Comparison of ENCODE assay signal across 20 cellular contexts in the genomic region with DNA sequence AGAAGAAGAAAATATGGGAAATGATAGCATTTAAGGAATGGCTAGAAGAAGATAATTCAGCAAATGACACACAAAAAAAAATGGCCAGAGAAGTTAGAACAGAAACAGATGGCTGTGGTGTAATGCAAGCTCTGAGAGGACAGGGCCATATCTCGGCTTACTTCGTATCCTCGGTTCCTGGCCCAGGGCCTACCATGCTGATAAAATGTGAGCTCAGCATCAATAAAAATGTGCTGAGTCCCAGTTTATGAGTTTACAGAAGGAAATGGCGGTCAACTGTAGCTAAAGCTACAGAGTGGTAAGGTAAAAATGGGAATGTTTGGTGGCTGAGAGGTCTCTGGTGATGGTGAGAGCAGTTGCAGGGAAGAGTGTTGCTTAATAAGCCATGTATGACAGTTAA. TPM values are rescaled to one million over a fixed set of nuclear protein-coding genes. Genes with fewer than 3 reads are reported as not detected.
DNase-seq lines count a peak whose midpoint lies in the region; ATAC-seq and TF ChIP-seq lines count a peak whose summit lies in the region.
"Had no signal": no experiment of that assay in that cellular context is flagged by ENCODE, and none has a peak within 500 bp of the region (broad histone marks: within the 10 kb centered on the region; RNA-seq: fewer than 3 reads in every experiment).

No MANE protein-coding gene starts in this region.

- POLR2A ChIA-PET in naive thymus-derived CD8-positive, alpha-beta T cell (lab: Charles Lee): interaction anchor here (0.6 to 0.8 kb wide), 2 partner anchors 9 to 369 kb away, joined by 3 read pairs; no protein-coding TSS in a partner anchor

- no peaks in the 10 kb centered on the region for H3K9me3 ChIP-seq in effector memory CD4-positive, alpha-beta T cell (ENCODE audit: control insufficient read depth, low read length)

- H3K36me3 Mint-ChIP-seq in brain: peaks cover 66% of the 10 kb centered on the region
- peaks cover 12 to 74% (median 27%) of the 10 kb centered on the region in 3 donors for H3K36me3 Mint-ChIP-seq in naive thymus-derived CD8-positive, alpha-beta T cell

- peaks cover 55% of the 10 kb centered on the region for H3K36me3 ChIP-seq in effector memory CD4-positive, alpha-beta T cell (ENCODE audit: control insufficient read depth, insufficient read depth, low read length)

- H3K27me3 Mint-ChIP-seq in brain: no peaks in the 10 kb centered on the region
- no peaks in the 10 kb centered on the region for H3K27me3 Mint-ChIP-seq in naive thymus-derived CD8-positive, alpha-beta T cell
- H3K27me3 Mint-ChIP-seq: activated CD4-positive, alpha-beta T cell treated with anti-CD3 and anti-CD28 coated beads, Interleukin-2, amount 10 ng/mL, durations not matched to agents 24 days and 14 days had no signal

- intact Hi-C loops in left ventricle myocardium superior (cut with micrococcal nuclease): loop anchor here (10.0 kb wide), 2 partner anchors 255 to 515 kb away; no protein-coding TSS in a partner anchor
- intact Hi-C loops in Right ventricle myocardium superior (cut with DNase I): no loop called here

- no peak for TF ChIP-seq CTCF in brain (conservative IDR thresholded peaks at IDR 0.05)

- H3K4me1 ChIP-seq in effector memory CD4-positive, alpha-beta T cell (ENCODE audit: control insufficient read depth, insufficient read depth, low read length, poor library complexity, severe bottlenecking): no peaks in the 10 kb centered on the region

- no peaks in the 10 kb centered on the region for H3K27me3 ChIP-seq in effector memory CD4-positive, alpha-beta T cell (replicated peaks; ENCODE audit: control insufficient read depth, insufficient read depth, low read length, poor library complexity, severe bottlenecking)

- no peak overlapping the region for H3K4me3 ChIP-seq in effector memory CD4-positive, alpha-beta T cell (ENCODE audit: insufficient read depth, low read depth, low read length, poor library complexity, severe bottlenecking)

- no peak overlapping the region for H3K27ac ChIP-seq in effector memory CD4-positive, alpha-beta T cell (ENCODE audit: insufficient read depth, low read length, poor library complexity, severe bottlenecking)

- ATAC-seq in left ventricle myocardium superior: peak; percentile 41
- ATAC-seq in Right ventricle myocardium superior (ENCODE audit: poor library complexity): no peak
- no peak for ATAC-seq in naive thymus-derived CD8-positive, alpha-beta T cell
- no peak for ATAC-seq in HG03378 (IDR thresholded peaks at IDR 0.05; ENCODE audit: unreplicated experiment)
- ATAC-seq: stimulated activated naive CD8-positive, alpha-beta T cell treated with anti-CD3 and anti-CD28 coated beads, Interleukin-15, Interleukin-2, amounts not matched to agents 100 U/mL and 50 U/mL, for 24 hours had no signal

- H3K9me3 Mint-ChIP-seq in brain: peaks cover 3 to 15% (median 10%) of the 10 kb centered on the region in 5 experiments
- H3K9me3 Mint-ChIP-seq in naive thymus-derived CD8-positive, alpha-beta T cell: peaks cover 0 to 12% (median 3%) of the 10 kb centered on the region in 9 donors
- H3K9me3 Mint-ChIP-seq: T-helper 2 cell treated with Interferon-gamma antibody and Interleukin-4, amounts not matched to agents 5 μg/mL and 100 μg/mL, for 36 hours had no signal

- peaks cover 19% of the 10 kb centered on the region for H3K4me1 Mint-ChIP-seq in brain
- peaks cover 0 to 11% (median 0%) of the 10 kb centered on the region in 4 donors for H3K4me1 Mint-ChIP-seq in naive thymus-derived CD8-positive, alpha-beta T cell
- H3K4me1 Mint-ChIP-seq: activated CD4-positive, alpha-beta T cell treated with anti-CD3 and anti-CD28 coated beads, Interleukin-2, amount 10 ng/mL, durations not matched to agents 24 days and 14 days had no signal

- DNase-seq in left ventricle myocardium superior: no peak
- DNase-seq in Right ventricle myocardium superior: no peak
- no peak for DNase-seq in naive thymus-derived CD8-positive, alpha-beta T cell
- DNase-seq in effector memory CD4-positive, alpha-beta T cell: no peak
- DNase-seq in NCI-H1105 (lab: John Stamatoyannopoulos, UW): no peak
- DNase-seq in effector CD8-positive, alpha-beta T cell (lab: John Stamatoyannopoulos, UW): no peak
- DNase-seq: activated CD4-positive, alpha-beta T cell treated with anti-CD3 and anti-CD28 coated beads, Interleukin-2, amount 10 ng/mL, durations not matched to agents 24 days and 14 days; cortex of kidney; DMS153; kidney glomerular epithelial cell; NCI-H1092; NCI-H1930; NCI-H2227 treated with DMSO at 0.1 percent for 48 hours; NCI-H748 treated with DMSO at 0.1 percent for 48 hours; occipital lobe; stimulated activated CD4-positive, alpha-beta T cell treated with anti-CD3 and anti-CD28 coated beads, Interleukin-4, amount 100 ng/mL, for 4 hours; stimulated activated naive CD8-positive, alpha-beta T cell treated with anti-CD3 and anti-CD28 coated beads, Interleukin-15, Interleukin-2, amounts not matched to agents 100 U/mL and 50 U/mL, for 24 hours had no signal

- no peak overlapping the region for H3K4me3 Mint-ChIP-seq in brain
- H3K4me3 Mint-ChIP-seq in naive thymus-derived CD8-positive, alpha-beta T cell: no peak overlapping the region
- H3K4me3 Mint-ChIP-seq: activated CD4-positive, alpha-beta T cell treated with anti-CD3 and anti-CD28 coated beads, Interleukin-2, amount 10 ng/mL, durations not matched to agents 24 days and 14 days; T-helper 2 cell treated with Interferon-gamma antibody and Interleukin-4, amounts not matched to agents 5 μg/mL and 100 μg/mL, for 36 hours had no signal

- peak overlapping the region in 3 of 5 experiments; percentile 40 to 96 (median 75) for H3K27ac Mint-ChIP-seq in brain
- peak overlapping the region in 7 of 10 donors; percentile 1 to 82 (median 59) for H3K27ac Mint-ChIP-seq in naive thymus-derived CD8-positive, alpha-beta T cell
- H3K27ac Mint-ChIP-seq: T-helper 2 cell treated with Interferon-gamma antibody and Interleukin-4, amounts not matched to agents 5 μg/mL and 100 μg/mL, for 36 hours had no signal

RNA-seq across cellular contexts. Expression of a gene that starts 40.8 kb away (rescaled TPM):
- total RNA-seq in left ventricle myocardium superior (81.4 TPM), Right ventricle myocardium superior (68.9 TPM)
- polyA plus RNA-seq in brain (ENCODE audit: insufficient read depth, low read depth, low replicate concordance): 44.3 TPM
- 100 to 1,000 TPM; 135 to 136 TPM for total RNA-seq in naive thymus-derived CD8-positive, alpha-beta T cell
- 10 to 100 TPM; 49.6 to 55.6 (median 50.3) TPM for polyA plus RNA-seq in naive thymus-derived CD8-positive, alpha-beta T cell
